ENCODE assay signal across 1 cellular context in the genomic region with DNA sequence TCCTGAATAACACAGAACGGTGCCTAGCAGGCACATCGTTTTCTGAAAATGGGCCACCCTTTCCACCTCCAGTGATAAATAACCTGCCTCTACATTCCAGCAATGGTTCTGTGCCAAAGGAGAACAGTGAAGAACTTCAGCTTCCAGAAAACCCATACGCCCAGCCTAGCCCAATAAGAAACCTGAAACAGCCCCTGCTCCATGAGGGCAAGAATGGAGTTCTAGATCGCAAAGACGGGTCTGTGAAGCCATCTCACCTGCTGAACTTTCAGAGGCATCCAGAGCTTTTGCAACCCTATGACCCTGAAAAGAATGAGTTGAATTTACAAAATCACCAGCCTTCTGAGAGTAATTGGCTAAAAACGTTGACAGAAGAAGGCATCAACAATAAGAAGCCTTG.
TF ChIP-seq lines count a peak whose summit lies in the region.

No MANE protein-coding gene starts in this region.

TF ChIP-seq in WTC11, 78 proteins besides CTCF, POLR2A, EP300 and RAD21 (continued from another document):
- TF ChIP-seq ARID4B (CRISPR knock-in tag; IDR thresholded peaks at IDR 0.05; ENCODE audit: borderline replicate concordance) (no peak), FOXK1 (CRISPR knock-in tag; IDR thresholded peaks at IDR 0.05) (no peak), ATF2 (CRISPR knock-in tag; IDR thresholded peaks at IDR 0.05; ENCODE audit: borderline replicate concordance, low read depth) (no peak)
- TF ChIP-seq, protein P1, sequence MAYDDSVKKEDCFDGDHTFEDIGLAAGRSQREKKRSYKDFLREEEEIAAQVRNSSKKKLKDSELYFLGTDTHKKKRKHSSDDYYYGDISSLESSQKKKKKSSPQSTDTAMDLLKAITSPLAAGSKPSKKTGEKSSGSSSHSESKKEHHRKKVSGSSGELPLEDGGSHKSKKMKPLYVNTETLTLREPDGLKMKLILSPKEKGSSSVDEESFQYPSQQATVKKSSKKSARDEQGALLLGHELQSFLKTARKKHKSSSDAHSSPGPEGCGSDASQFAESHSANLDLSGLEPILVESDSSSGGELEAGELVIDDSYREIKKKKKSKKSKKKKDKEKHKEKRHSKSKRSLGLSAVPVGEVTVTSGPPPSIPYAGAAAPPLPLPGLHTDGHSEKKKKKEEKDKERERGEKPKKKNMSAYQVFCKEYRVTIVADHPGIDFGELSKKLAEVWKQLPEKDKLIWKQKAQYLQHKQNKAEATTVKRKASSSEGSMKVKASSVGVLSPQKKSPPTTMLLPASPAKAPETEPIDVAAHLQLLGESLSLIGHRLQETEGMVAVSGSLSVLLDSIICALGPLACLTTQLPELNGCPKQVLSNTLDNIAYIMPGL (CRISPR knock-in tag; IDR thresholded peaks at IDR 0.05) = no peak
TF ChIP-seq in WTC11: peak in this region for 0.
